Comparison of ENCODE assay signal across 14 cellular contexts in genomic region chr18:10140461-10140911, GRCh38.
A peak's percentile ranks its signal among the peaks of the same experiment; 100 is the strongest.
DNase-seq lines count a peak whose midpoint lies in the region; ATAC-seq and TF ChIP-seq lines count a peak whose summit lies in the region.
"Had no signal": no experiment of that assay in that cellular context is flagged by ENCODE, and none has a peak within 500 bp of the region (broad histone marks: within the 10 kb centered on the region; RNA-seq: fewer than 3 reads in every experiment).

No MANE protein-coding gene starts in this region.

- H3K27me3 ChIP-seq in Loucy (ENCODE audit: insufficient read depth, low read length, poor library complexity, severe bottlenecking) (no peaks in the 10 kb centered on the region), osteoblast (ENCODE audit: insufficient read depth, low read length) (no peaks in the 10 kb centered on the region)
- H3K27me3 ChIP-seq in CD4-positive, alpha-beta T cell (ENCODE audit: control insufficient read depth, insufficient read depth, low read length) = no peaks in the 10 kb centered on the region

- CTCF ChIA-PET in CD4-positive, alpha-beta T cell (lab: Charles Lee) = no interaction called here

- H3K9me3 ChIP-seq in Loucy (ENCODE audit: insufficient read depth, low read depth, low read length) (no peaks in the 10 kb centered on the region), osteoblast (ENCODE audit: low read depth, low read length) (no peaks in the 10 kb centered on the region)
- H3K9me3 ChIP-seq in CD4-positive, alpha-beta T cell (ENCODE audit: control insufficient read depth, low read length) = no peaks in the 10 kb centered on the region

- DNase-seq in CD14-positive monocyte (ENCODE audit: low spot score) (no peak), chondrocyte (ENCODE audit: low spot score) (no peak), osteoblast (ENCODE audit: insufficient read length, low spot score, missing footprints) (no peak)
- DNase-seq in CD4-positive, alpha-beta T cell = no peak
- DNase-seq: effector memory CD4-positive, alpha-beta T cell; naive thymus-derived CD8-positive, alpha-beta T cell; NCI-H1417 treated with DMSO at 0.1 percent for 48 hours; stimulated activated CD4-positive, alpha-beta T cell treated with anti-CD3 and anti-CD28 coated beads, Interleukin-15, amount 100 ng/mL, for 24 hours had no signal

- intact Hi-C loops in CD14-positive monocyte (cut with micrococcal nuclease) = no loop called here
- intact Hi-C loops in CD4-positive, alpha-beta T cell (cut with DNase I, micrococcal nuclease) = no loop called here

- H3K36me3 Mint-ChIP-seq in CD14-positive monocyte (no peaks in the 10 kb centered on the region), chondrocyte (ENCODE audit: low read depth) (no peaks in the 10 kb centered on the region)
- H3K36me3 Mint-ChIP-seq in CD4-positive, alpha-beta T cell (ENCODE audit: low read depth) = no peaks in the 10 kb centered on the region
- H3K36me3 Mint-ChIP-seq: naive thymus-derived CD8-positive, alpha-beta T cell; stimulated activated memory B cell treated with anti-CD40 and anti-IgM and Interleukin-4, amounts not matched to agents 10 μg/mL and 1 μg/mL and 100 μg/mL, for 72 hours had no signal

- peak overlapping the region; percentile 33; the same call in 1 of the 2 replicates for H2AFZ ChIP-seq in Loucy (ENCODE audit: low read length)
- H2AFZ ChIP-seq in osteoblast (ENCODE audit: low read length) = no peak overlapping the region

- H3K4me3 ChIP-seq in Loucy (ENCODE audit: low read length, poor library complexity, severe bottlenecking) (no peak overlapping the region), osteoblast (ENCODE audit: insufficient read depth, low read length) (no peak overlapping the region)

- H3K4me1 Mint-ChIP-seq in CD14-positive monocyte (peaks cover 27% of the 10 kb centered on the region), chondrocyte (ENCODE audit: low read depth) (peaks cover 61% of the 10 kb centered on the region)
- H3K4me1 Mint-ChIP-seq in CD4-positive, alpha-beta T cell (ENCODE audit: low read depth) = no peaks in the 10 kb centered on the region
- H3K4me1 Mint-ChIP-seq: stimulated activated memory B cell treated with anti-CD40 and anti-IgM and Interleukin-4, amounts not matched to agents 10 μg/mL and 1 μg/mL and 100 μg/mL, for 72 hours had no signal

- H3K4me3 Mint-ChIP-seq in CD14-positive monocyte (peak overlapping the region in 1 of 2 donors; percentile 18), chondrocyte (ENCODE audit: unreplicated experiment) (no peak overlapping the region)
- H3K4me3 Mint-ChIP-seq in CD4-positive, alpha-beta T cell = no peak overlapping the region
- H3K4me3 Mint-ChIP-seq: naive thymus-derived CD8-positive, alpha-beta T cell; stimulated activated memory B cell treated with anti-CD40 and anti-IgM and Interleukin-4, amounts not matched to agents 10 μg/mL and 1 μg/mL and 100 μg/mL, for 72 hours had no signal

- ATAC-seq in GM21515 (IDR thresholded peaks at IDR 0.05; ENCODE audit: unreplicated experiment) = no peak
- ATAC-seq in HG02623 (IDR thresholded peaks at IDR 0.05; ENCODE audit: unreplicated experiment) = no peak
- ATAC-seq in CD4-positive, alpha-beta T cell (ENCODE audit: poor library complexity) = no peak
- no peak for ATAC-seq in GM18868 (IDR thresholded peaks at IDR 0.05; ENCODE audit: unreplicated experiment)
- ATAC-seq: naive thymus-derived CD8-positive, alpha-beta T cell; stimulated activated memory B cell treated with anti-CD40 and anti-IgM and Interleukin-4, amounts not matched to agents 10 μg/mL and 1 μg/mL and 100 μg/mL, for 72 hours had no signal

- no peaks in the 10 kb centered on the region for H3F3A ChIP-seq in Loucy (ENCODE audit: low read depth)

- H3K36me3 ChIP-seq in Loucy (ENCODE audit: insufficient read depth, low read length) (no peaks in the 10 kb centered on the region), osteoblast (ENCODE audit: insufficient read depth, low read length) (no peaks in the 10 kb centered on the region)

- H3K27me3 Mint-ChIP-seq in CD14-positive monocyte (ENCODE audit: low read depth in 3 of 3) (peaks cover 0 to 1% (median under 1%) of the 10 kb centered on the region in 3 donors), chondrocyte (ENCODE audit: low read depth) (no peaks in the 10 kb centered on the region)
- H3K27me3 Mint-ChIP-seq in CD4-positive, alpha-beta T cell = no peaks in the 10 kb centered on the region
- H3K27me3 Mint-ChIP-seq: stimulated activated memory B cell treated with anti-CD40 and anti-IgM and Interleukin-4, amounts not matched to agents 10 μg/mL and 1 μg/mL and 100 μg/mL, for 72 hours had no signal

- no peaks in the 10 kb centered on the region for H3K9me2 ChIP-seq in Loucy (replicated peaks; ENCODE audit: low read depth, low read length)

- H3K27ac Mint-ChIP-seq in CD14-positive monocyte = peak overlapping the region; percentile 38 to 89 (median 80)
- peak overlapping the region; percentile 92 for H3K27ac Mint-ChIP-seq in chondrocyte (ENCODE audit: unreplicated experiment)
- no peak overlapping the region for H3K27ac Mint-ChIP-seq in CD4-positive, alpha-beta T cell
- H3K27ac Mint-ChIP-seq: stimulated activated memory B cell treated with anti-CD40 and anti-IgM and Interleukin-4, amounts not matched to agents 10 μg/mL and 1 μg/mL and 100 μg/mL, for 72 hours had no signal

- no peaks in the 10 kb centered on the region for H4K20me1 ChIP-seq in Loucy (ENCODE audit: insufficient read depth, low read length, poor library complexity, severe bottlenecking)
- no peaks in the 10 kb centered on the region for H4K20me1 ChIP-seq in osteoblast (ENCODE audit: insufficient read depth, low read length)

- no peak overlapping the region for H3K9ac ChIP-seq in Loucy (ENCODE audit: low read depth, low read length, poor library complexity, severe bottlenecking)

- no peak for TF ChIP-seq CTCF in CD14-positive monocyte (IDR thresholded peaks at IDR 0.05)
- no peak for TF ChIP-seq CTCF in Loucy (conservative IDR thresholded peaks at IDR 0.05; ENCODE audit: low read length)
- no peak for TF ChIP-seq CTCF in chondrocyte (IDR thresholded peaks at IDR 0.05)
- TF ChIP-seq CTCF in osteoblast (IDR thresholded peaks at IDR 0.05; ENCODE audit: extremely low read depth, low read depth, low read length) = no peak
- TF ChIP-seq CTCF in CD4-positive, alpha-beta T cell (IDR thresholded peaks at IDR 0.05) = no peak

- H3K4me1 ChIP-seq in Loucy (ENCODE audit: insufficient read depth, low read length, poor library complexity, severe bottlenecking) (peaks cover 9% of the 10 kb centered on the region), osteoblast (ENCODE audit: insufficient read depth, low read length) (peaks cover 36% of the 10 kb centered on the region)

- H3K27ac ChIP-seq in osteoblast (ENCODE audit: low read depth, low read length) = peak overlapping the region; percentile 2
- H3K27ac ChIP-seq in CD4-positive, alpha-beta T cell (ENCODE audit: low read depth, low read length) = no peak overlapping the region
- H3K27ac ChIP-seq: C4-2B had no signal

- H3K9me3 Mint-ChIP-seq in CD14-positive monocyte = peaks cover 0 to 3% (median 0%) of the 10 kb centered on the region in 7 donors
- no peaks in the 10 kb centered on the region for H3K9me3 Mint-ChIP-seq in chondrocyte (ENCODE audit: low read depth)
- H3K9me3 Mint-ChIP-seq in CD4-positive, alpha-beta T cell = no peaks in the 10 kb centered on the region
- H3K9me3 Mint-ChIP-seq: naive thymus-derived CD8-positive, alpha-beta T cell; stimulated activated memory B cell treated with anti-CD40 and anti-IgM and Interleukin-4, amounts not matched to agents 10 μg/mL and 1 μg/mL and 100 μg/mL, for 72 hours had no signal

- POLR2A ChIA-PET in CD4-positive, alpha-beta T cell (lab: Charles Lee) = interaction anchor here (0.7 kb wide), 1 partner anchor 10 kb away, joined by 3 read pairs; no protein-coding TSS in a partner anchor

- H3K4me2 ChIP-seq in Loucy (ENCODE audit: low read depth, low read length, poor library complexity, severe bottlenecking) (no peak overlapping the region), osteoblast (ENCODE audit: insufficient read depth, low read length) (no peak overlapping the region)

- no peaks in the 10 kb centered on the region for H3K79me2 ChIP-seq in Loucy (ENCODE audit: insufficient read depth, low read length)
- no peaks in the 10 kb centered on the region for H3K79me2 ChIP-seq in osteoblast (ENCODE audit: insufficient read depth, low read length)
